1 cellular context compared by ENCODE assay signal in the genomic region with DNA sequence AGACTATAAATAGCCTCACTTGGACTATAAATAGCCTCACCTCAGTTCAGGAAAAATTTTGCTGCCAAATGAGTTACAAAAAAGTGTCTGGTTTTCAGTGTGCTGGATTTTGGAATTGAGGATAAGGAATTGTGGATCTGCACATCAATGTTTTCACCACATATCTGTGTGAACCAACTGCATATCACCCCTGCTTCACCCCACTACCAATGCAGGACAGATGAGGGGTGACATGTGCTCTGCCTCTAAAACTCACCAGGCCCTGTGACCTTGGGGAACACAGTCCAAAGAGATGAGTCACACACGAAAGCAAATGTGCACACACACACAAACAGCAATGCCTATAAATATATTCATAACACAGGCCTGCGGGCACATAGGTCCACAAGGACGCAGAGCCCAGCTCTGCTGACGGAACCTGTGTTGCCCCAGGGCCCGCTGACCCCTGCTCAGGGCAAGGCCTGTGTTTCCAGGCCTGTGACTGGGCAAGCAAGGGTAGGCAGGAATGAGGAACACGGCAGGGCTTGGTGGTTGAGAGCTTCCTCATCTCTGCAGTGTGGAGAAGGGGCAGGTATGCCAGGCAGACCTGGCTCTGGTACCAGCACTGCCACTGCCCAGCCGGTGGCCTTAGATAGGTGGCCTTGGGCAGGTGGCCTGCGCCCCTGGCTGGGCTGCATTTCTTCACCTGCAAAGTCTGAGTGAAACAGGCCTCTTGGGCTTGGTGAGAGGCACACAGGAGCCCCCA.
A peak's percentile ranks its signal among the peaks of the same experiment; 100 is the strongest.
TF ChIP-seq lines count a peak whose summit lies in the region.

No MANE protein-coding gene starts in this region.

TF ChIP-seq in HepG2, 621 proteins besides CTCF, POLR2A, EP300 and RAD21 (continued from another document and continues in another):
- TF ChIP-seq ZNF383 (CRISPR knock-in tag; IDR thresholded peaks at IDR 0.05; ENCODE audit: borderline replicate concordance) (no peak), FOSL1 (CRISPR knock-in tag; IDR thresholded peaks at IDR 0.05; ENCODE audit: borderline replicate concordance) (peak; percentile 94), ZNF101 (CRISPR knock-in tag; IDR thresholded peaks at IDR 0.05; ENCODE audit: borderline replicate concordance, low read depth) (no peak), PRPF4 (IDR thresholded peaks at IDR 0.05; ENCODE audit: low read depth, low read length, poor library complexity, severe bottlenecking) (no peak), KLF16 (CRISPR knock-in tag; IDR thresholded peaks at IDR 0.05) (no peak), HOXA5 (CRISPR knock-in tag; IDR thresholded peaks at IDR 0.05) (no peak), PLRG1 (conservative IDR thresholded peaks at IDR 0.05) (no peak), TBP (CRISPR knock-in tag; IDR thresholded peaks at IDR 0.05) (no peak), HIVEP1 (CRISPR knock-in tag; IDR thresholded peaks at IDR 0.05) (peak; percentile 64; the same call in 1 of the 2 replicates), MIXL1 (CRISPR knock-in tag; IDR thresholded peaks at IDR 0.05) (no peak), NPAS2 (CRISPR knock-in tag; IDR thresholded peaks at IDR 0.05; ENCODE audit: borderline replicate concordance) (no peak), NR2F1 (CRISPR knock-in tag; IDR thresholded peaks at IDR 0.05) (peak; percentile 54 to 56; a peak in 1 of 4 replicates), ZNF784 (CRISPR knock-in tag; IDR thresholded peaks at IDR 0.05; ENCODE audit: borderline replicate concordance) (no peak), ZNF788 (CRISPR knock-in tag; IDR thresholded peaks at IDR 0.05; ENCODE audit: borderline replicate concordance) (no peak; the same call in 1 of the 2 replicates), JUND (CRISPR knock-in tag; IDR thresholded peaks at IDR 0.05) (peak; percentile 98), KDM5B (CRISPR knock-in tag; IDR thresholded peaks at IDR 0.05; ENCODE audit: borderline replicate concordance) (0 out of 2 replicates have a peak, but pooled peaks have one; percentile 51), ZNF850 (CRISPR knock-in tag; conservative IDR thresholded peaks at IDR 0.05) (no peak), REPIN1 (CRISPR knock-in tag; IDR thresholded peaks at IDR 0.05; ENCODE audit: borderline replicate concordance, low read depth) (no peak), RFX1 (IDR thresholded peaks at IDR 0.05) (no peak), SP4 (CRISPR knock-in tag; IDR thresholded peaks at IDR 0.05) (no peak), PBX2 (CRISPR knock-in tag; IDR thresholded peaks at IDR 0.05) (no peak), HNF4A (CRISPR knock-in tag; IDR thresholded peaks at IDR 0.05) (peak; percentile 67), RCOR2 (CRISPR knock-in tag; IDR thresholded peaks at IDR 0.05) (no peak), POLR2G (IDR thresholded peaks at IDR 0.05; ENCODE audit: low read depth, low read length) (no peak), ZNF709 (CRISPR knock-in tag; IDR thresholded peaks at IDR 0.05) (peak; percentile 77; the same call in 1 of the 2 replicates), ZBTB1 (CRISPR knock-in tag; IDR thresholded peaks at IDR 0.05; ENCODE audit: borderline replicate concordance) (no peak), ZNF263 (CRISPR knock-in tag; IDR thresholded peaks at IDR 0.05) (0 out of 2 replicates have a peak, but pooled peaks have one; percentile 14), EEA1 (CRISPR knock-in tag; IDR thresholded peaks at IDR 0.05; ENCODE audit: borderline replicate concordance) (no peak), ZNF33A (CRISPR knock-in tag; IDR thresholded peaks at IDR 0.05; ENCODE audit: borderline replicate concordance) (no peak), ZNF510 (CRISPR knock-in tag; IDR thresholded peaks at IDR 0.05; ENCODE audit: low read depth) (no peak), SMARCE1 (IDR thresholded peaks at IDR 0.05; ENCODE audit: borderline replicate concordance) (no peak), NFE2L2 (IDR thresholded peaks at IDR 0.05; ENCODE audit: low read length) (no peak), ZNF207 (IDR thresholded peaks at IDR 0.05; ENCODE audit: borderline replicate concordance) (no peak), ZNF609 (CRISPR knock-in tag; IDR thresholded peaks at IDR 0.05; ENCODE audit: borderline replicate concordance) (0 out of 2 replicates have a peak, but pooled peaks have one; percentile 10), ZNF598 (CRISPR knock-in tag; IDR thresholded peaks at IDR 0.05; ENCODE audit: borderline replicate concordance) (peak; percentile 47; the same call in 1 of the 2 replicates), ZNF160 (CRISPR knock-in tag; IDR thresholded peaks at IDR 0.05) (peak; percentile 63; the same call in 1 of the 2 replicates), MED1 (CRISPR knock-in tag; IDR thresholded peaks at IDR 0.05) (peak; percentile 90), ZBTB38 (CRISPR knock-in tag; IDR thresholded peaks at IDR 0.05) (peak; percentile 62; the same call in 1 of the 2 replicates), TBX3 (IDR thresholded peaks at IDR 0.05; ENCODE audit: borderline replicate concordance) (no peak), ZNF557 (CRISPR knock-in tag; IDR thresholded peaks at IDR 0.05) (no peak), U2AF1 (optimal IDR thresholded peaks at IDR 0.05; ENCODE audit: low read depth, low read length) (no peak), ARNTL (CRISPR knock-in tag; IDR thresholded peaks at IDR 0.05) (no peak), ZNF839 (CRISPR knock-in tag; IDR thresholded peaks at IDR 0.05; ENCODE audit: borderline replicate concordance) (no peak), ZNF317 (CRISPR knock-in tag; IDR thresholded peaks at IDR 0.05) (no peak), ZNF607 (CRISPR knock-in tag; IDR thresholded peaks at IDR 0.05; ENCODE audit: borderline replicate concordance) (peak; percentile 48; the same call in 1 of the 2 replicates)
- TF ChIP-seq, protein P1, sequence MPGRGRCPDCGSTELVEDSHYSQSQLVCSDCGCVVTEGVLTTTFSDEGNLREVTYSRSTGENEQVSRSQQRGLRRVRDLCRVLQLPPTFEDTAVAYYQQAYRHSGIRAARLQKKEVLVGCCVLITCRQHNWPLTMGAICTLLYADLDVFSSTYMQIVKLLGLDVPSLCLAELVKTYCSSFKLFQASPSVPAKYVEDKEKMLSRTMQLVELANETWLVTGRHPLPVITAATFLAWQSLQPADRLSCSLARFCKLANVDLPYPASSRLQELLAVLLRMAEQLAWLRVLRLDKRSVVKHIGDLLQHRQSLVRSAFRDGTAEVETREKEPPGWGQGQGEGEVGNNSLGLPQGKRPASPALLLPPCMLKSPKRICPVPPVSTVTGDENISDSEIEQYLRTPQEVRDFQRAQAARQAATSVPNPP (CRISPR knock-in tag; IDR thresholded peaks at IDR 0.05): no peak
- TF ChIP-seq, protein P2, sequence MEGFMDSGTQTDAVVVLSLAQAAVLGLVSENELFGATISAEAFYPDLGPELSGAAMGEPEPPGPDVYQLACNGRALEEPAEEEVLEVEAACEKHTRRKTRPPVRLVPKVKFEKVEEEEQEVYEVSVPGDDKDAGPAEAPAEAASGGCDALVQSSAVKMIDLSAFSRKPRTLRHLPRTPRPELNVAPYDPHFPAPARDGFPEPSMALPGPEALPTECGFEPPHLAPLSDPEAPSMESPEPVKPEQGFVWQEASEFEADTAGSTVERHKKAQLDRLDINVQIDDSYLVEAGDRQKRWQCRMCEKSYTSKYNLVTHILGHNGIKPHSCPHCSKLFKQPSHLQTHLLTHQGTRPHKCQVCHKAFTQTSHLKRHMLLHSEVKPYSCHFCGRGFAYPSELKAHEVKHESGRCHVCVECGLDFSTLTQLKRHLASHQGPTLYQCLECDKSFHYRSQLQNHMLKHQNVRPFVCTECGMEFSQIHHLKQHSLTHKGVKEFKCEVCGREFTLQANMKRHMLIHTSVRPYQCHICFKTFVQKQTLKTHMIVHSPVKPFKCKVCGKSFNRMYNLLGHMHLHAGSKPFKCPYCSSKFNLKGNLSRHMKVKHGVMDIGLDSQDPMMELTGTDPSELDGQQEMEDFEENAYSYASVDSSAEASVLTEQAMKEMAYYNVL (CRISPR knock-in tag; IDR thresholded peaks at IDR 0.05; ENCODE audit: borderline replicate concordance): no peak; the same call in 1 of the 2 replicates
- TF ChIP-seq, protein P3, sequence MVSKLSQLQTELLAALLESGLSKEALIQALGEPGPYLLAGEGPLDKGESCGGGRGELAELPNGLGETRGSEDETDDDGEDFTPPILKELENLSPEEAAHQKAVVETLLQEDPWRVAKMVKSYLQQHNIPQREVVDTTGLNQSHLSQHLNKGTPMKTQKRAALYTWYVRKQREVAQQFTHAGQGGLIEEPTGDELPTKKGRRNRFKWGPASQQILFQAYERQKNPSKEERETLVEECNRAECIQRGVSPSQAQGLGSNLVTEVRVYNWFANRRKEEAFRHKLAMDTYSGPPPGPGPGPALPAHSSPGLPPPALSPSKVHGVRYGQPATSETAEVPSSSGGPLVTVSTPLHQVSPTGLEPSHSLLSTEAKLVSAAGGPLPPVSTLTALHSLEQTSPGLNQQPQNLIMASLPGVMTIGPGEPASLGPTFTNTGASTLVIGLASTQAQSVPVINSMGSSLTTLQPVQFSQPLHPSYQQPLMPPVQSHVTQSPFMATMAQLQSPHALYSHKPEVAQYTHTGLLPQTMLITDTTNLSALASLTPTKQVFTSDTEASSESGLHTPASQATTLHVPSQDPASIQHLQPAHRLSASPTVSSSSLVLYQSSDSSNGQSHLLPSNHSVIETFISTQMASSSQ (IDR thresholded peaks at IDR 0.05; ENCODE audit: low read depth): no peak
- TF ChIP-seq, protein P3 (CRISPR knock-in tag; IDR thresholded peaks at IDR 0.05; ENCODE audit: borderline replicate concordance): no peak
- TF ChIP-seq, protein P4, sequence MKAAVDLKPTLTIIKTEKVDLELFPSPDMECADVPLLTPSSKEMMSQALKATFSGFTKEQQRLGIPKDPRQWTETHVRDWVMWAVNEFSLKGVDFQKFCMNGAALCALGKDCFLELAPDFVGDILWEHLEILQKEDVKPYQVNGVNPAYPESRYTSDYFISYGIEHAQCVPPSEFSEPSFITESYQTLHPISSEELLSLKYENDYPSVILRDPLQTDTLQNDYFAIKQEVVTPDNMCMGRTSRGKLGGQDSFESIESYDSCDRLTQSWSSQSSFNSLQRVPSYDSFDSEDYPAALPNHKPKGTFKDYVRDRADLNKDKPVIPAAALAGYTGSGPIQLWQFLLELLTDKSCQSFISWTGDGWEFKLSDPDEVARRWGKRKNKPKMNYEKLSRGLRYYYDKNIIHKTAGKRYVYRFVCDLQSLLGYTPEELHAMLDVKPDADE (CRISPR knock-in tag; IDR thresholded peaks at IDR 0.05): no peak
- TF ChIP-seq, protein P5, sequence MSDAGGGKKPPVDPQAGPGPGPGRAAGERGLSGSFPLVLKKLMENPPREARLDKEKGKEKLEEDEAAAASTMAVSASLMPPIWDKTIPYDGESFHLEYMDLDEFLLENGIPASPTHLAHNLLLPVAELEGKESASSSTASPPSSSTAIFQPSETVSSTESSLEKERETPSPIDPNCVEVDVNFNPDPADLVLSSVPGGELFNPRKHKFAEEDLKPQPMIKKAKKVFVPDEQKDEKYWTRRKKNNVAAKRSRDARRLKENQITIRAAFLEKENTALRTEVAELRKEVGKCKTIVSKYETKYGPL (CRISPR knock-in tag; IDR thresholded peaks at IDR 0.05): no peak
